16 cellular contexts compared by ENCODE assay signal in the genomic region with DNA sequence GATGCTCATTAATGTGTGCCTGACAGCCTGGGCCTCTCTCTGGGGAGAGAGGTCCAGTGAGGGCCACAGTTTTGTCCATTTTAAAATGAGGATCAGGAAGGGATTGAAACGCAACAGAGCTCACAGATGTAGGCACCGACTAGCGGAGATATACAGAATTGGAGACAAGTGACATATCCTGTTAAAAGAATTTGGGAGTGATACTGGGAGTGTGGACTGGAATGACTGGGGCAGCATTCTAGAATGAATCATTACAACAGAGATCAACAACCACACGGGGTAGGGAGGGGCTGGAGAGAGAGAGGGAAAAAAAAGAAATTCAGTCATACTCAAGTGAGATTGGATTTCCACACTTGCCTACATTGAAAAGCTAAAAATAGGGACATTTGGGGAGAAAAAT.
DNase-seq lines count a peak whose midpoint lies in the region; ATAC-seq and TF ChIP-seq lines count a peak whose summit lies in the region.
"Had no signal": no experiment of that assay in that cellular context is flagged by ENCODE, and none has a peak within 500 bp of the region (broad histone marks: within the 10 kb centered on the region; RNA-seq: fewer than 3 reads in every experiment).

No MANE protein-coding gene starts in this region.

- ATAC-seq in HG03045 (IDR thresholded peaks at IDR 0.05; ENCODE audit: unreplicated experiment) (no peak), HG02571 (IDR thresholded peaks at IDR 0.05; ENCODE audit: unreplicated experiment) (no peak)
- no peak for ATAC-seq in stimulated activated naive CD8-positive, alpha-beta T cell treated with anti-CD3 and anti-CD28 coated beads, Interleukin-15, Interleukin-2, amounts not matched to agents 100 U/mL and 50 U/mL, for 24 hours
- ATAC-seq: activated CD8-positive, alpha-beta T cell treated with anti-CD3 and anti-CD28 coated beads, Interleukin-2, amount 10 ng/mL, durations not matched to agents 7 days and 5 days; GM12878; GM23338 had no signal

- DNase-seq in EH (ENCODE audit: low read depth) (peak; percentile 40), NCI-H226 (peak; percentile 4), epithelial cell of esophagus (ENCODE audit: low read depth) (peak; percentile 39), SIG-M5 treated with dmso at 0.1 percent for 504 hours (lab: John Stamatoyannopoulos, UW; ENCODE audit: unreplicated experiment) (no peak)
- no peak for DNase-seq in stimulated activated naive CD8-positive, alpha-beta T cell treated with anti-CD3 and anti-CD28 coated beads, Interleukin-15, Interleukin-2, amounts not matched to agents 100 U/mL and 50 U/mL, for 24 hours
- DNase-seq: activated CD8-positive, alpha-beta T cell treated with anti-CD3 and anti-CD28 coated beads, Interleukin-2, amount 10 ng/mL, durations not matched to agents 7 days and 5 days; activated naive CD4-positive, alpha-beta T cell treated with anti-CD3 and anti-CD28 coated beads, Interleukin-2, amount 10 ng/mL, durations not matched to agents 7 days and 5 days; NCI-H187; NK-92 treated with Interleukin-12 subunit alpha and Interleukin-12 subunit beta, amount 100 ng/mL, for 24 hours; stimulated activated CD4-positive, alpha-beta T cell treated with anti-CD3 and anti-CD28 coated beads, Interleukin-4, amount 100 ng/mL, for 1 hour had no signal

- H3K36me3 Mint-ChIP-seq in nephron (ENCODE audit: low read depth): no peaks in the 10 kb centered on the region
- H3K36me3 Mint-ChIP-seq: IgD-negative memory B cell had no signal

- peak overlapping the region; percentile 50 to 60 (median 51) for H3K4me3 Mint-ChIP-seq in nephron
- H3K4me3 Mint-ChIP-seq: activated CD8-positive, alpha-beta T cell treated with anti-CD3 and anti-CD28 coated beads, Interleukin-2, amount 10 ng/mL, durations not matched to agents 7 days and 5 days; activated naive CD4-positive, alpha-beta T cell treated with anti-CD3 and anti-CD28 coated beads, Interleukin-2, amount 10 ng/mL, durations not matched to agents 7 days and 5 days; GM23338; IgD-negative memory B cell had no signal

- TF ChIP-seq CTCF in epithelial cell of esophagus (IDR thresholded peaks at IDR 0.05; ENCODE audit: insufficient read depth, low read depth, low read length, missing control alignments) (no peak), nephron (IDR thresholded peaks at IDR 0.05; ENCODE audit: unreplicated experiment in 3 of 3) (peak; percentile 19 to 37 (median 33))

- no peaks in the 10 kb centered on the region for H3K9me3 Mint-ChIP-seq in nephron
- H3K9me3 Mint-ChIP-seq: activated naive CD4-positive, alpha-beta T cell treated with anti-CD3 and anti-CD28 coated beads, Interleukin-2, amount 10 ng/mL, durations not matched to agents 7 days and 5 days; GM23338 had no signal

- no peak overlapping the region for H3K4me3 ChIP-seq in epithelial cell of esophagus (ENCODE audit: low read length)
- H3K4me3 ChIP-seq: GM12878, GM23338 had no signal

- peaks cover 16% of the 10 kb centered on the region for H3K27me3 Mint-ChIP-seq in nephron (ENCODE audit: low read depth)

- H3K27ac Mint-ChIP-seq in nephron: peak overlapping the region in 1 of 3 experiments; percentile 18
- H3K27ac Mint-ChIP-seq: activated CD8-positive, alpha-beta T cell treated with anti-CD3 and anti-CD28 coated beads, Interleukin-2, amount 10 ng/mL, durations not matched to agents 7 days and 5 days; activated naive CD4-positive, alpha-beta T cell treated with anti-CD3 and anti-CD28 coated beads, Interleukin-2, amount 10 ng/mL, durations not matched to agents 7 days and 5 days; GM23338; IgD-negative memory B cell had no signal

- peaks cover 19% of the 10 kb centered on the region for H3K4me1 Mint-ChIP-seq in nephron

Comparison
In these comparisons a context has a peak if more than half of its experiments do, and no peak if none do; other contexts are left out.
1. DNase-seq: peak in EH (single experiment), NCI-H226 (single experiment) and epithelial cell of esophagus (single experiment); none in SIG-M5 treated with dmso at 0.1 percent for 504 hours (single experiment) and stimulated activated naive CD8-positive, alpha-beta T cell treated with anti-CD3 and anti-CD28 coated beads, Interleukin-15, Interleukin-2, amounts not matched to agents 100 U/mL and 50 U/mL, for 24 hours (single experiment).